In genomic region chr16:88811850-88812736, GRCh38 we compare ENCODE assay signal across 8 cellular contexts. TPM values are rescaled to one million over a fixed set of nuclear protein-coding genes. Genes with fewer than 3 reads are reported as not detected.
DNase-seq lines count a peak whose midpoint lies in the region; ATAC-seq and FAIRE-seq lines count a peak whose summit lies in the region.

Gene APRT (minus strand): TSS chr16:88811928. CDS start chr16:88811899, 29 bp downstream.

- no peaks in the 10 kb centered on the region for H3K36me3 ChIP-seq in GM23248 (ENCODE audit: low read depth)
- peaks cover 0 to 26% (median 0%) of the 10 kb centered on the region in 3 experiments for H3K36me3 ChIP-seq in naive thymus-derived CD4-positive, alpha-beta T cell (ENCODE audit: control insufficient read depth in 2 of 3, insufficient read depth in 3 of 3, low read length in 3 of 3)

- H3K27me3 ChIP-seq in GM23248 (replicated peaks; ENCODE audit: insufficient read depth), result no peaks in the 10 kb centered on the region
- no peaks in the 10 kb centered on the region for H3K27me3 ChIP-seq in naive thymus-derived CD4-positive, alpha-beta T cell (ENCODE audit: control insufficient read depth in 2 of 2, insufficient read depth in 2 of 2, low read length in 2 of 2)

- H4K20me1 ChIP-seq in GM23248 (ENCODE audit: insufficient read depth), result no peaks in the 10 kb centered on the region

- peak within 1 kb of the TSS; percentile 90 for H3K4me3 Mint-ChIP-seq in activated T-helper 1 cell treated with anti-CD3 and anti-CD28 coated beads, Interleukin-12 subunit alpha, Interleukin-12 subunit beta, Interleukin-2, Interleukin-4 antibody, amounts not matched to agents 30 ng/mL and 10 ng/mL and 1 ng/mL, durations not matched to agents 14 hours and 24 hours and 36 hours
- H3K4me3 Mint-ChIP-seq in naive thymus-derived CD4-positive, alpha-beta T cell, result peak within 1 kb of the TSS; percentile 92 to 99 (median 96)
- H3K4me3 Mint-ChIP-seq in stimulated activated memory B cell treated with anti-CD40 and anti-IgM and Interleukin-4, amounts not matched to agents 10 μg/mL and 1 μg/mL and 100 μg/mL, for 72 hours, result peak within 1 kb of the TSS; percentile 95

- CTCF ChIA-PET in naive thymus-derived CD4-positive, alpha-beta T cell (lab: Charles Lee), result interaction anchor here (2.4 to 2.7 kb wide), 2 partner anchors 31 to 45 kb away, joined by 11 to 15 read pairs; partner anchors contain the start of genes GALNS and TRAPPC2L

- peaks cover 17% of the 10 kb centered on the region for H3K79me2 ChIP-seq in GM23248 (ENCODE audit: insufficient read depth)

- H3K9ac ChIP-seq in GM23248, result peak within 1 kb of the TSS; percentile 89

- DNase-seq in Daoy (ENCODE audit: low read depth) (peak; percentile 94), GM23248 (peak; percentile 96), Kasumi-1 (lab: John Stamatoyannopoulos, UW) (peak; percentile 83 to 89), RCC 7860 (ENCODE audit: low spot score) (peak; percentile 82), fibroblast of gingiva (ENCODE audit: low read depth) (peak; percentile 93)
- DNase-seq in activated T-helper 1 cell treated with anti-CD3 and anti-CD28 coated beads, Interleukin-12 subunit alpha, Interleukin-12 subunit beta, Interleukin-2, Interleukin-4 antibody, amounts not matched to agents 30 ng/mL and 10 ng/mL and 1 ng/mL, durations not matched to agents 14 hours and 24 hours and 36 hours (ENCODE audit: low spot score), result peak; percentile 97
- peak; percentile 92 to 100 (median 98) for DNase-seq in naive thymus-derived CD4-positive, alpha-beta T cell

- peak; percentile 95 for ATAC-seq in naive thymus-derived CD4-positive, alpha-beta T cell
- peak; percentile 90 for ATAC-seq in stimulated activated memory B cell treated with anti-CD40 and anti-IgM and Interleukin-4, amounts not matched to agents 10 μg/mL and 1 μg/mL and 100 μg/mL, for 72 hours

- peak within 1 kb of the TSS; percentile 98 for H3K27ac Mint-ChIP-seq in activated T-helper 1 cell treated with anti-CD3 and anti-CD28 coated beads, Interleukin-12 subunit alpha, Interleukin-12 subunit beta, Interleukin-2, Interleukin-4 antibody, amounts not matched to agents 30 ng/mL and 10 ng/mL and 1 ng/mL, durations not matched to agents 14 hours and 24 hours and 36 hours
- peak within 1 kb of the TSS; percentile 79 to 98 (median 95) for H3K27ac Mint-ChIP-seq in naive thymus-derived CD4-positive, alpha-beta T cell
- peak within 1 kb of the TSS; percentile 95 for H3K27ac Mint-ChIP-seq in stimulated activated memory B cell treated with anti-CD40 and anti-IgM and Interleukin-4, amounts not matched to agents 10 μg/mL and 1 μg/mL and 100 μg/mL, for 72 hours

- peaks cover 13% of the 10 kb centered on the region for H3K4me1 ChIP-seq in GM23248 (ENCODE audit: insufficient read depth)
- H3K4me1 ChIP-seq in naive thymus-derived CD4-positive, alpha-beta T cell (ENCODE audit: control insufficient read depth in 2 of 2, insufficient read depth in 2 of 2, low read length in 2 of 2), result peaks cover 8 to 11% of the 10 kb centered on the region in 2 donors

- H3K4me3 ChIP-seq in GM23248, result peak within 1 kb of the TSS; percentile 79
- peak within 1 kb of the TSS; percentile 97 for H3K4me3 ChIP-seq in naive thymus-derived CD4-positive, alpha-beta T cell (ENCODE audit: low read length)

- H3K9me3 ChIP-seq in GM23248 (ENCODE audit: low read depth), result no peaks in the 10 kb centered on the region
- no peaks in the 10 kb centered on the region for H3K9me3 ChIP-seq in naive thymus-derived CD4-positive, alpha-beta T cell (ENCODE audit: control insufficient read depth in 2 of 3, low read length in 3 of 3)

- no peaks in the 10 kb centered on the region; the same call in 1 of the 2 replicates for H3F3A ChIP-seq in GM23248 (ENCODE audit: insufficient read depth)

- no peaks in the 10 kb centered on the region for H3K27me3 Mint-ChIP-seq in activated T-helper 1 cell treated with anti-CD3 and anti-CD28 coated beads, Interleukin-12 subunit alpha, Interleukin-12 subunit beta, Interleukin-2, Interleukin-4 antibody, amounts not matched to agents 30 ng/mL and 10 ng/mL and 1 ng/mL, durations not matched to agents 14 hours and 24 hours and 36 hours (ENCODE audit: insufficient read depth)
- H3K27me3 Mint-ChIP-seq in naive thymus-derived CD4-positive, alpha-beta T cell, result no peaks in the 10 kb centered on the region
- H3K27me3 Mint-ChIP-seq in stimulated activated memory B cell treated with anti-CD40 and anti-IgM and Interleukin-4, amounts not matched to agents 10 μg/mL and 1 μg/mL and 100 μg/mL, for 72 hours, result no peaks in the 10 kb centered on the region

- no peaks in the 10 kb centered on the region for H3K9me3 Mint-ChIP-seq in activated T-helper 1 cell treated with anti-CD3 and anti-CD28 coated beads, Interleukin-12 subunit alpha, Interleukin-12 subunit beta, Interleukin-2, Interleukin-4 antibody, amounts not matched to agents 30 ng/mL and 10 ng/mL and 1 ng/mL, durations not matched to agents 14 hours and 24 hours and 36 hours
- H3K9me3 Mint-ChIP-seq in naive thymus-derived CD4-positive, alpha-beta T cell, result no peaks in the 10 kb centered on the region
- H3K9me3 Mint-ChIP-seq in stimulated activated memory B cell treated with anti-CD40 and anti-IgM and Interleukin-4, amounts not matched to agents 10 μg/mL and 1 μg/mL and 100 μg/mL, for 72 hours, result no peaks in the 10 kb centered on the region

- FAIRE-seq in RCC 7860 (lab: Jason Lieb, UNC), result no peak

- POLR2A ChIA-PET in naive thymus-derived CD4-positive, alpha-beta T cell (lab: Charles Lee), result interaction anchor here (0.9 to 5.6 kb wide), 17 partner anchors 9 to 406 kb away, joined by 3 to 71 read pairs (median 4); partner anchors contain the start of genes CDT1, GALNS, PIEZO1 and TRAPPC2L

- no peaks in the 10 kb centered on the region for H3K9me2 ChIP-seq in GM23248 (ENCODE audit: insufficient read depth)

- 1 to 2% methylated on average over 68 to 79 of the region's 83 CpGs for WGBS in GM23248 (ENCODE audit: low coverage in 1 of 2, low lambda C conversion rate in 2 of 2, missing lambda C conversion rate in 2 of 2), 2 experiments

- peak within 1 kb of the TSS; percentile 70 for H2AFZ ChIP-seq in GM23248

- in situ Hi-C loops in GM23248 (cut with MboI), result no loop called here

- H3K36me3 Mint-ChIP-seq in activated T-helper 1 cell treated with anti-CD3 and anti-CD28 coated beads, Interleukin-12 subunit alpha, Interleukin-12 subunit beta, Interleukin-2, Interleukin-4 antibody, amounts not matched to agents 30 ng/mL and 10 ng/mL and 1 ng/mL, durations not matched to agents 14 hours and 24 hours and 36 hours (ENCODE audit: low read depth), result peaks cover 13% of the 10 kb centered on the region
- H3K36me3 Mint-ChIP-seq in naive thymus-derived CD4-positive, alpha-beta T cell, result peaks cover 0 to 4% (median 0%) of the 10 kb centered on the region in 5 donors
- peaks cover 9% of the 10 kb centered on the region for H3K36me3 Mint-ChIP-seq in stimulated activated memory B cell treated with anti-CD40 and anti-IgM and Interleukin-4, amounts not matched to agents 10 μg/mL and 1 μg/mL and 100 μg/mL, for 72 hours

- intact Hi-C loops in activated T-helper 1 cell treated with anti-CD3 and anti-CD28 coated beads, Interleukin-12 subunit alpha, Interleukin-12 subunit beta, Interleukin-2, Interleukin-4 antibody, amounts not matched to agents 30 ng/mL and 10 ng/mL and 1 ng/mL, durations not matched to agents 14 hours and 24 hours and 36 hours (cut with micrococcal nuclease), result loop anchor here (1.0 to 5.0 kb wide), 9 partner anchors 9 to 750 kb away; partner anchors contain the start of genes CDH15, CDT1, RPL13 and TRAPPC2L
- intact Hi-C loops in naive thymus-derived CD4-positive, alpha-beta T cell (cut with micrococcal nuclease), result loop anchor here (1.0 to 5.0 kb wide), 13 partner anchors 9 to 695 kb away; partner anchors contain the start of genes CDH15 (in 2 of the 2), CDT1 (in 2 of the 2), TRAPPC2L (in 2 of the 2) and ANKRD11 (in 1 of the 2)

- peaks cover 11% of the 10 kb centered on the region for H3K4me1 Mint-ChIP-seq in activated T-helper 1 cell treated with anti-CD3 and anti-CD28 coated beads, Interleukin-12 subunit alpha, Interleukin-12 subunit beta, Interleukin-2, Interleukin-4 antibody, amounts not matched to agents 30 ng/mL and 10 ng/mL and 1 ng/mL, durations not matched to agents 14 hours and 24 hours and 36 hours (ENCODE audit: low read depth)
- H3K4me1 Mint-ChIP-seq in naive thymus-derived CD4-positive, alpha-beta T cell, result peaks cover 0 to 26% (median 12%) of the 10 kb centered on the region in 7 donors
- H3K4me1 Mint-ChIP-seq in stimulated activated memory B cell treated with anti-CD40 and anti-IgM and Interleukin-4, amounts not matched to agents 10 μg/mL and 1 μg/mL and 100 μg/mL, for 72 hours, result peaks cover 38% of the 10 kb centered on the region

- H3K27ac ChIP-seq in GM23248, result peak within 1 kb of the TSS; percentile 83
- peak within 1 kb of the TSS; percentile 84 for H3K27ac ChIP-seq in naive thymus-derived CD4-positive, alpha-beta T cell (ENCODE audit: low read depth, low read length)

- H3K4me2 ChIP-seq in GM23248 (ENCODE audit: unreplicated experiment), result peak within 1 kb of the TSS; percentile 82

RNA-seq across cellular contexts. Expression of gene APRT, which starts in this region (rescaled TPM):
- 106 and 112 TPM in 2 replicates for total RNA-seq in Daoy (2014; rRNA removed; shearing (Covaris generic))
- total RNA-seq in GM23248 (2014; rRNA removed; shearing (Covaris generic)), result 105 and 150 TPM in 2 replicates
- 224 and 226 TPM in 2 replicates for polyA plus RNA-seq in GM23248 (2016; fragmentation: Nextera tagmentation; extraction: Ambion mirVana)
- total RNA-seq in activated T-helper 1 cell treated with anti-CD3 and anti-CD28 coated beads, Interleukin-12 subunit alpha, Interleukin-12 subunit beta, Interleukin-2, Interleukin-4 antibody, amounts not matched to agents 30 ng/mL and 10 ng/mL and 1 ng/mL, durations not matched to agents 14 hours and 24 hours and 36 hours, result 301 and 303 TPM in 2 replicates
- total RNA-seq in naive thymus-derived CD4-positive, alpha-beta T cell, result 100 to 1,000 TPM; 134 to 178 (median 161) TPM
- 100 to 1,000 TPM; 446 to 513 TPM for polyA plus RNA-seq in naive thymus-derived CD4-positive, alpha-beta T cell

Comparison
In these comparisons a context has a peak if more than half of its experiments do, and no peak if none do; other contexts are left out.
1. Peak in every context shown above with its lines: DNase-seq, ATAC-seq, H3K4me3 ChIP-seq and H3K27ac ChIP-seq.